In the genomic region with DNA sequence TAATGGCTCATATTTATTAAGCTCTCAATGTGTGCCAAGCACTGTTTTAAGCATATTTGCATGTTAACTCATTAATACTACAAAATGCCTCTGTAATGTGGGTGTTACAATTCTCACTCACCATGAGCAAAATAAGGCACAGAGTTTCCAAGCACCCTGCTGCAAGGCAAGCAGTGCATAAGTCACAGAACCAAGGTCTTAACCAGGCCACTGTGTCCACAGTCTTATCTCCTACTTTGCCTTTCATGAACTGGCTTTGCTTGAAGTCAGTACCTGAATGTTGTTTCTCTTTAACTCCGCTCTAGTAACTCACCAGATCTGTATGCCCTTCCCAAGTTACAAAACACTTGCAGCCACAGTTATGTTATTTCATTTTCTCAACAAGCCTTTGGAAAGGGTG, we compare ENCODE assay signal across 8 cellular contexts.
"Had no signal": no experiment of that assay in that cellular context is flagged by ENCODE, and none has a peak within 500 bp of the region (broad histone marks: within the 10 kb centered on the region; RNA-seq: fewer than 3 reads in every experiment).

No MANE protein-coding gene starts in this region.

- DNase-seq: IMR-90, KBM-7, KG1 had no signal

- H3K27ac ChIP-seq: HL-60, KMS-11 had no signal

- FAIRE-seq: HepG2, HTR-8/SVneo, K562 had no signal

- ATAC-seq: HepG2, K562 had no signal

- H3K4me3 ChIP-seq: K562 had no signal

- H3K4me2 ChIP-seq: KMS-11 had no signal

- H3K9ac ChIP-seq: KMS-11 had no signal
